ENCODE assay signal across 2 cellular contexts in the genomic region with DNA sequence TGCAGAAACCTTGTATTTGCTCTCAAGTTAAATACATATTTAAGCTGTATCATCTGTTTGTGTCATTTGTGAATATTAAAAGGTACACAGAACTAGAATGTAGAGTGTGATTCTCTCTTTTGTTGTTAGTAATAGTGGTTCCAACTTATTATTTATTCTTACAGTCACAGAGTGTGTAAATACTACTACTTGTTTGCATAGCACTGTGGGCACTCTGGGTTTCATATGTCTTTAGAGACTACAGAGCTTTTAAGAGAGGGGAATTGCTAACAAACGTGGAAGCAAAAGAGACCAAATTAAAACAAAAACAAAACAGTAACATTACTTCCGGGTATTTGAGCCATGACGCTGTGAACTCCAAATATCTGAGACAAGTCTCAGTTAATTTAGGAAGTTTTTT.
TF ChIP-seq lines count a peak whose summit lies in the region.

No MANE protein-coding gene starts in this region.

TF ChIP-seq in A549, 52 proteins besides CTCF, POLR2A, EP300 and RAD21 (continued from another document):
- TF ChIP-seq POLR2AphosphoS2 (conservative IDR thresholded peaks at IDR 0.05; ENCODE audit: low read length) = no peak
- TF ChIP-seq ZNF302 (CRISPR knock-in tag; IDR thresholded peaks at IDR 0.05) = no peak
- TF ChIP-seq HEYL (CRISPR knock-in tag; IDR thresholded peaks at IDR 0.05) = no peak

TF ChIP-seq in IMR-90, 13 proteins besides CTCF, POLR2A, EP300 and RAD21:
- TF ChIP-seq USF2 (IDR thresholded peaks at IDR 0.05; ENCODE audit: low read depth, low read length) (no peak), SMC3 (IDR thresholded peaks at IDR 0.05; ENCODE audit: low read depth, low read length) (no peak), MAFK (IDR thresholded peaks at IDR 0.05; ENCODE audit: low read depth, low read length) (no peak), MXI1 (IDR thresholded peaks at IDR 0.05; ENCODE audit: borderline replicate concordance, low read depth, low read length) (no peak), RFX5 (IDR thresholded peaks at IDR 0.05; ENCODE audit: low read depth, low read length) (no peak), NFE2L2 (IDR thresholded peaks at IDR 0.05; ENCODE audit: low read depth, low read length) (no peak), CEBPB (IDR thresholded peaks at IDR 0.05; ENCODE audit: low read depth, low read length) (no peak), RCOR1 (IDR thresholded peaks at IDR 0.05; ENCODE audit: insufficient replicate concordance, low read length) (no peak), BHLHE40 (IDR thresholded peaks at IDR 0.05; ENCODE audit: low read depth, low read length) (no peak), CHD1 (IDR thresholded peaks at IDR 0.05; ENCODE audit: low read depth, low read length) (no peak), FOS (IDR thresholded peaks at IDR 0.05; ENCODE audit: low read depth, low read length) (no peak), MAZ (IDR thresholded peaks at IDR 0.05; ENCODE audit: borderline replicate concordance, low read depth, low read length) (no peak)
- TF ChIP-seq, protein P1, sequence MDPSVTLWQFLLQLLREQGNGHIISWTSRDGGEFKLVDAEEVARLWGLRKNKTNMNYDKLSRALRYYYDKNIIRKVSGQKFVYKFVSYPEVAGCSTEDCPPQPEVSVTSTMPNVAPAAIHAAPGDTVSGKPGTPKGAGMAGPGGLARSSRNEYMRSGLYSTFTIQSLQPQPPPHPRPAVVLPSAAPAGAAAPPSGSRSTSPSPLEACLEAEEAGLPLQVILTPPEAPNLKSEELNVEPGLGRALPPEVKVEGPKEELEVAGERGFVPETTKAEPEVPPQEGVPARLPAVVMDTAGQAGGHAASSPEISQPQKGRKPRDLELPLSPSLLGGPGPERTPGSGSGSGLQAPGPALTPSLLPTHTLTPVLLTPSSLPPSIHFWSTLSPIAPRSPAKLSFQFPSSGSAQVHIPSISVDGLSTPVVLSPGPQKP (IDR thresholded peaks at IDR 0.05; ENCODE audit: borderline replicate concordance, low read depth, low read length) = no peak
